Comparison of ENCODE assay signal across 10 cellular contexts in the genomic region with DNA sequence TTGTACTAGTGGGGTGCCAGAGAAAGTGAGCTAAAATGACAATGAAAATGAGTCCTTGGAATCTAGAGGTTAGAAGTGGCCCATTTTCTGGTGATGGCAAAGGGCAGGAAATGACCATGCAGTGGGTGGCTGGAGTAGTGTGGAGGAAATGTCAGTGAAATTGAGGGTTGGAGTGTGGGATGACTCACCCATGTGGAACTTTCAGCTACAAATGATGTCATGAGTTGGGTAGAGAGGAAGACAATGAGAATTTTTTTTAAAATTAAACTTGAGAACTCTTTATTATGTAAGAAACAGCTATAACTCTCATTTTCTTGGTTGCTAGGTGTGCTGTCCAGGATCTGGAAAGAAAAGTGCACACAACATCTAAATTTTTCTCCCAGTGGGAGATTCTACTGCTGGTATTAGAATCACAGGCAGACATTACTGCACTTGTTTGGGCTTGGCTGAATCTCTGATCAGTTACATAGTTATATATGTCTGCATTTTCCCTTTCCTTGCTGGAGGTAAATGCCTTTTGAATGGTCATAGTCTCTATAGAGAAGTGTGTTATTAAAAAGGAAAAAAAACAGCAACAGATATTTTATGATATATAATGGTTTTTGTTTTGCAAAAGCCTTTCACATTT. TPM values are rescaled to one million over a fixed set of nuclear protein-coding genes. Genes with fewer than 3 reads are reported as not detected.
A peak's percentile ranks its signal among the peaks of the same experiment; 100 is the strongest.
DNase-seq lines count a peak whose midpoint lies in the region; ATAC-seq, FAIRE-seq and TF ChIP-seq lines count a peak whose summit lies in the region.
"Had no signal": no experiment of that assay in that cellular context is flagged by ENCODE, and none has a peak within 500 bp of the region (broad histone marks: within the 10 kb centered on the region; RNA-seq: fewer than 3 reads in every experiment).

No MANE protein-coding gene starts in this region.

- H3K4me3 ChIP-seq in SJSA1 (no peak overlapping the region), fibroblast of villous mesenchyme (ENCODE audit: low read depth, low read length) (no peak overlapping the region), aorta (ENCODE audit: low read length in 2 of 2) (no peak overlapping the region)
- H3K4me3 ChIP-seq: skin epidermis had no signal

- H3K9me3 ChIP-seq in SJSA1 (replicated peaks) (no peaks in the 10 kb centered on the region), aorta (ENCODE audit: control insufficient read depth, low read length) (no peaks in the 10 kb centered on the region)

- no peak for TF ChIP-seq POLR2A in GM12892 (IDR thresholded peaks at IDR 0.05; ENCODE audit: low read depth, low read length)

- H3K27ac ChIP-seq in SJSA1 (peak overlapping the region; percentile 98), aorta (ENCODE audit: low read depth in 1 of 2, low read length in 2 of 2) (no peak overlapping the region)
- H3K27ac ChIP-seq: KMS-11, skin epidermis had no signal

- DNase-seq in stimulated activated CD4-positive, alpha-beta T cell treated with anti-CD3 and anti-CD28 coated beads, Interleukin-15, amount 100 ng/mL, for 48 hours (ENCODE audit: low read depth in 2 of 2): peak; percentile 0 to 1
- DNase-seq in stimulated activated CD4-positive, alpha-beta T cell treated with anti-CD3 and anti-CD28 coated beads, Interleukin-4, amount 100 ng/mL, for 1 hour: no peak
- DNase-seq in SJSA1 (ENCODE audit: low read depth in 1 of 2, low spot score in 2 of 2) (peak; percentile 91 to 93), fibroblast of villous mesenchyme (ENCODE audit: low read depth) (peak; percentile 73), aorta (no peak), medulla oblongata (ENCODE audit: extremely low spot score) (no peak), GM12892 (ENCODE audit: insufficient read length) (no peak)

- H3K36me3 ChIP-seq in SJSA1 (no peaks in the 10 kb centered on the region), aorta (ENCODE audit: control insufficient read depth in 1 of 2, insufficient read depth in 2 of 2, low read length in 1 of 2) (no peaks in the 10 kb centered on the region)

- no peak for FAIRE-seq in GM12892 (lab: Jason Lieb, UNC)

- H3K4me1 ChIP-seq in SJSA1 (replicated peaks) (peaks cover 68% of the 10 kb centered on the region), aorta (ENCODE audit: control insufficient read depth in 1 of 2, insufficient read depth in 2 of 2, low read length in 2 of 2) (no peaks in the 10 kb centered on the region)

- H3K27me3 ChIP-seq in SJSA1 (replicated peaks): no peaks in the 10 kb centered on the region
- H3K27me3 ChIP-seq in aorta (ENCODE audit: control insufficient read depth in 1 of 2, insufficient read depth in 2 of 2, low read length in 1 of 2): no peaks in the 10 kb centered on the region

- intact Hi-C loops in aorta (cut with DNase I): no loop called here

- TF ChIP-seq CTCF in fibroblast of villous mesenchyme (IDR thresholded peaks at IDR 0.05; ENCODE audit: insufficient read depth, low read depth, low read length): no peak

- ATAC-seq in aorta (ENCODE audit: low FRiP score) (peak; percentile 54), HG02763 (IDR thresholded peaks at IDR 0.05; ENCODE audit: unreplicated experiment) (no peak)

RNA-seq across cellular contexts. Expression of gene GNG12, which starts 56.8 kb away (rescaled TPM):
- total RNA-seq in SJSA1 (2014; rRNA removed; shearing (Covaris generic)): 208 and 330 TPM in 2 replicates
- 151 and 201 TPM in 2 replicates for total RNA-seq in fibroblast of villous mesenchyme
- 100 to 1,000 TPM; 123 to 175 TPM for total RNA-seq in aorta
- 10 to 100 TPM; 84.9 to 96.8 TPM for polyA plus RNA-seq in aorta
- polyA plus RNA-seq in GM12892 (2012; ENCODE audit: missing spikeins): 0.32 TPM

Comparison
In these comparisons a context has a peak if more than half of its experiments do, and no peak if none do; other contexts are left out.
1. DNase-seq: peak in stimulated activated CD4-positive, alpha-beta T cell treated with anti-CD3 and anti-CD28 coated beads, Interleukin-15, amount 100 ng/mL, for 48 hours (2 of 2), SJSA1 (2 of 2) and fibroblast of villous mesenchyme (single experiment); none in stimulated activated CD4-positive, alpha-beta T cell treated with anti-CD3 and anti-CD28 coated beads, Interleukin-4, amount 100 ng/mL, for 1 hour (single experiment), aorta (0 of 2), medulla oblongata (single experiment) and GM12892 (single experiment).